Comparison of ENCODE assay signal across 8 cellular contexts in genomic region chr15:100340721-100341661, GRCh38. TPM values are rescaled to one million over a fixed set of nuclear protein-coding genes. Genes with fewer than 3 reads are reported as not detected.
A peak's percentile ranks its signal among the peaks of the same experiment; 100 is the strongest.
DNase-seq lines count a peak whose midpoint lies in the region; ATAC-seq and TF ChIP-seq lines count a peak whose summit lies in the region.

No MANE protein-coding gene starts in this region.

- no peaks in the 10 kb centered on the region for H3K9me3 ChIP-seq in esophagus (ENCODE audit: control insufficient read depth in 2 of 2, insufficient read depth in 1 of 2, low read depth in 1 of 2, low read length in 1 of 2)

- peak overlapping the region; percentile 89 to 94 for H3K27ac ChIP-seq in esophagus (ENCODE audit: low read depth in 2 of 2, low read length in 1 of 2)

- H3K4me3 ChIP-seq in esophagus (ENCODE audit: low read depth in 1 of 2, low read length in 2 of 2): peak overlapping the region; percentile 84 to 87

- no peaks in the 10 kb centered on the region for H3K36me3 Mint-ChIP-seq in T-cell

- H3K4me3 Mint-ChIP-seq in T-cell: peak overlapping the region; percentile 61 to 79 (median 70)

- peak; percentile 26 for DNase-seq in activated T-cell treated with anti-CD3 and anti-CD28 coated beads for 48 hours (ENCODE audit: low read depth)
- DNase-seq in activated T-cell treated with anti-CD3 and anti-CD28 coated beads for 4 hours: no peak
- DNase-seq in T-cell: peak in 11 of 34 experiments; percentile 17 to 49 (median 34)
- DNase-seq in omental fat pad (ENCODE audit: low spot score): no peak
- DNase-seq in HCEC 1CT: no peak
- DNase-seq in NCI-H2227 (lab: John Stamatoyannopoulos, UW; ENCODE audit: unreplicated experiment): no peak

- POLR2A ChIA-PET in T-cell (lab: Charles Lee): interaction anchor here in 1 of 2 donors (0.6 kb wide), 1 partner anchor 247 kb away, joined by 11 read pairs; no protein-coding TSS in a partner anchor

- H3K27me3 ChIP-seq in esophagus (ENCODE audit: control insufficient read depth in 1 of 2, insufficient read depth in 2 of 2, low read length in 2 of 2): no peaks in the 10 kb centered on the region

- H3K4me1 Mint-ChIP-seq in T-cell: peaks cover 19 to 29% (median 27%) of the 10 kb centered on the region in 3 donors

- H3K4me1 ChIP-seq in esophagus (ENCODE audit: control insufficient read depth in 2 of 2, insufficient read depth in 2 of 2, low read length in 1 of 2): peaks cover 0 to 6% of the 10 kb centered on the region in 2 donors

- H3K36me3 ChIP-seq in esophagus (ENCODE audit: control insufficient read depth in 2 of 2, insufficient read depth in 2 of 2, low read length in 1 of 2): no peaks in the 10 kb centered on the region

- WGBS in esophagus, 2 donors: 7 to 10% methylated on average over 75 to 134 of the region's 134 CpGs

- no peak for TF ChIP-seq CTCF in omental fat pad (IDR thresholded peaks at IDR 0.05)

- peak overlapping the region in 1 of 2 donors; percentile 23 for H3K27ac Mint-ChIP-seq in T-cell

- H3K27me3 Mint-ChIP-seq in T-cell: peaks cover 0 to 4% of the 10 kb centered on the region in 2 donors

- CTCF ChIA-PET in T-cell (lab: Charles Lee): interaction anchor here (0.7 to 4.2 kb wide), 4 partner anchors 9 to 412 kb away, joined by 6 to 27 read pairs (median 6); no protein-coding TSS in a partner anchor

- peak; percentile 23 to 42 (median 37) for ATAC-seq in T-cell (replicated peaks in 1 of 4)
- peak; percentile 8 for ATAC-seq in omental fat pad (ENCODE audit: low FRiP score)
- ATAC-seq in HG03045 (IDR thresholded peaks at IDR 0.05; ENCODE audit: unreplicated experiment): no peak

- H3K9me3 Mint-ChIP-seq in T-cell: no peaks in the 10 kb centered on the region

RNA-seq across cellular contexts. Expression of gene ADAMTS17, which starts 0.8 kb away (rescaled TPM):
- total RNA-seq in T-cell (10 to 100 TPM in 4 of 5 donors, 1 to 10 TPM in 1; 8.9 to 17.8 (median 11.6) TPM), omental fat pad (10 to 100 TPM in 1 of 4 donors, 1 to 10 TPM in 3; 1.6 to 10.7 (median 5.7) TPM)
- polyA plus RNA-seq in esophagus: 1 to 10 TPM; 2.1 to 6.9 TPM
